Comparison of ENCODE assay signal across 27 cellular contexts in genomic region chr10:125936331-125936730, GRCh38. TPM values are rescaled to one million over a fixed set of nuclear protein-coding genes. Genes with fewer than 3 reads are reported as not detected.
"Had no signal": no experiment of that assay in that cellular context is flagged by ENCODE, and none has a peak within 500 bp of the region (broad histone marks: within the 10 kb centered on the region; RNA-seq: fewer than 3 reads in every experiment).

No MANE protein-coding gene starts in this region.

- H3K27ac Mint-ChIP-seq: activated naive CD8-positive, alpha-beta T cell; activated T-cell treated with anti-CD3 and anti-CD28 coated beads, Interleukin-2, amount 50 U/mL, for 24 hours; activated T-helper 17 cell treated with anti-CD3 and anti-CD28 coated beads, Interleukin-2, amount 50 U/mL, for 72 hours; endodermal cell; naive B cell; stimulated activated memory B cell treated with anti-CD40 and anti-IgM and Interleukin-4, amounts not matched to agents 10 μg/mL and 1 μg/mL and 100 μg/mL, for 72 hours; T-helper 2 cell treated with Interferon-gamma antibody and Interleukin-4, amounts not matched to agents 5 μg/mL and 100 μg/mL, for 36 hours had no signal

- H3K4me1 ChIP-seq: ascending aorta, left lung, right lobe of liver, uterus had no signal

- H3K4me3 Mint-ChIP-seq: activated naive CD8-positive, alpha-beta T cell; activated T-cell treated with anti-CD3 and anti-CD28 coated beads, Interleukin-2, amount 50 U/mL, for 24 hours; activated T-helper 17 cell treated with anti-CD3 and anti-CD28 coated beads, Interleukin-2, amount 50 U/mL, for 72 hours; endodermal cell; naive B cell; neural crest cell; stimulated activated memory B cell treated with anti-CD40 and anti-IgM and Interleukin-4, amounts not matched to agents 10 μg/mL and 1 μg/mL and 100 μg/mL, for 72 hours; T-helper 2 cell treated with Interferon-gamma antibody and Interleukin-4, amounts not matched to agents 5 μg/mL and 100 μg/mL, for 36 hours had no signal

- ATAC-seq: activated CD4-positive, CD25-positive, alpha-beta regulatory T cell treated with anti-CD3 and anti-CD28 coated beads, Interleukin-2, amount 50 U/mL, for 24 hours; activated T-helper 17 cell treated with anti-CD3 and anti-CD28 coated beads, Interleukin-2, amount 50 U/mL, for 72 hours; left lung; right lobe of liver; stimulated activated memory B cell treated with anti-CD40 and anti-IgM and Interleukin-4, amounts not matched to agents 10 μg/mL and 1 μg/mL and 100 μg/mL, for 72 hours had no signal

- H3K27me3 ChIP-seq: adrenal gland, ascending aorta, right lobe of liver, stomach, transverse colon, uterus had no signal

- H3K27ac ChIP-seq: adrenal gland, ascending aorta, epithelial cell of prostate, left lung, right lobe of liver, stomach, transverse colon, uterus, VCaP had no signal

- H3K4me3 ChIP-seq: adrenal gland, ascending aorta, left lung, lung, right lobe of liver, stomach, transverse colon, uterus had no signal

- H3K4me1 Mint-ChIP-seq: activated T-helper 17 cell treated with anti-CD3 and anti-CD28 coated beads, Interleukin-2, amount 50 U/mL, for 72 hours; naive B cell; stimulated activated memory B cell treated with anti-CD40 and anti-IgM and Interleukin-4, amounts not matched to agents 10 μg/mL and 1 μg/mL and 100 μg/mL, for 72 hours had no signal

- H3K36me3 ChIP-seq: adrenal gland, ascending aorta, left lung, right lobe of liver, stomach, transverse colon, uterus had no signal

- DNase-seq: activated CD4-positive, alpha-beta T cell treated with anti-CD3 and anti-CD28 coated beads, Interleukin-2, amount 50 U/mL, for 1 hour; activated T-cell treated with anti-CD3 and anti-CD28 coated beads, Interleukin-2, amount 50 U/mL, for 24 hours; adrenal gland; cerebellar nuclear complex; cortex of kidney; endodermal cell; foreskin fibroblast; kidney glomerular epithelial cell; left lung; naive B cell; posterior cingulate gyrus; right lobe of liver; small intestine; stimulated activated CD4-positive, alpha-beta T cell treated with anti-CD3 and anti-CD28 coated beads, Interleukin-15, amount 100 ng/mL, for 24 hours; stomach; transverse colon; uterus had no signal

- H3K9me3 ChIP-seq: adrenal gland, ascending aorta, left lung, right lobe of liver, stomach, transverse colon, uterus had no signal

- H3K36me3 Mint-ChIP-seq: activated naive CD8-positive, alpha-beta T cell; naive B cell; stimulated activated memory B cell treated with anti-CD40 and anti-IgM and Interleukin-4, amounts not matched to agents 10 μg/mL and 1 μg/mL and 100 μg/mL, for 72 hours had no signal

- H3K9me3 Mint-ChIP-seq: activated T-cell treated with anti-CD3 and anti-CD28 coated beads, Interleukin-2, amount 50 U/mL, for 24 hours; activated T-helper 17 cell treated with anti-CD3 and anti-CD28 coated beads, Interleukin-2, amount 50 U/mL, for 72 hours; stimulated activated memory B cell treated with anti-CD40 and anti-IgM and Interleukin-4, amounts not matched to agents 10 μg/mL and 1 μg/mL and 100 μg/mL, for 72 hours; T-helper 2 cell treated with Interferon-gamma antibody and Interleukin-4, amounts not matched to agents 5 μg/mL and 100 μg/mL, for 36 hours had no signal

RNA-seq across cellular contexts. Expression of gene FANK1, which starts 40.0 kb away (rescaled TPM):
- total RNA-seq: ascending aorta had no signal
